ENCODE assay signal across 9 cellular contexts in the genomic region with DNA sequence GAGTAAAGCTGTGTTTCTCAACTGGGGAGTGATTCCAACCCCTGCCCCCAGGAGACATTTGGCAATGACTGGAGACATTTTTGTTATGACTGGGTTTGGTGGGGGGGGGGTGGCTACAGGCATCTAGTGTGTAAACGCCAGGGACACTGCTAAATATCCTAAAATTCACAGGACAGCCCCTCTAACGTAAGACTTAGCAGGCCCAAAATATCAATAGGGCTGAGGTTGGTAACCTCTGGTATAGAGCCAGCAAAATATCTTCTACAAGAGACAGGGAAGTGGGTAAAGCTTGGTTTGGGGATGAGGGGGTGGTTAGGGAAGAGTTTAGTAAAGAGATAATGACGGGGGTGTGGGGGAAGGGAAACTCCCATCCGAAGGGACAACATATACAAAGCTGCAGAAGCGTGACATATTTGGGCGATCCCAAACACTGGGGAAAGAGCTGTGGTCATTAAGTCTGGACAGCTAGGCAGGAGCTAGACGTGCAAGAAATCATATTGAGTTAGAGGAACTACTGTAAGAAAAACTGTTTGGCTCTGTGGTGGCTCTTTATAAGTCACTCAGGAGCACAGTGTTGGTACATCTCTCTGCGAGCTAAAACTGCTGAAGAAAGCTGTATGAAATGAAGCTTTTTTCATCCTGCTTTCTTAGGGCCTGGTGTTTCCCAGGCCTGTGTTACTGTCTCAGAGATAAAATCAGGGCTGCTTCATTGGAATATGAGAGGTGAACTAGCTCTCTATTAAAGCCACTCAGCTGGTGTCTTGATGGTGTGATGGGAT. TPM values are rescaled to one million over a fixed set of nuclear protein-coding genes. Genes with fewer than 3 reads are reported as not detected.
DNase-seq lines count a peak whose midpoint lies in the region; ATAC-seq, FAIRE-seq and TF ChIP-seq lines count a peak whose summit lies in the region.
"Had no signal": no experiment of that assay in that cellular context is flagged by ENCODE, and none has a peak within 500 bp of the region (broad histone marks: within the 10 kb centered on the region; RNA-seq: fewer than 3 reads in every experiment).

No MANE protein-coding gene starts in this region.

- H3K9me3 ChIP-seq in right cardiac atrium (ENCODE audit: control insufficient read depth, low read length) (no peaks in the 10 kb centered on the region), thoracic aorta (no peaks in the 10 kb centered on the region)

- no peaks in the 10 kb centered on the region for H3K27me3 ChIP-seq in right cardiac atrium (ENCODE audit: control insufficient read depth, insufficient read depth)
- no peaks in the 10 kb centered on the region for H3K27me3 ChIP-seq in thoracic aorta (replicated peaks; ENCODE audit: insufficient read depth)

- ATAC-seq in right cardiac atrium (peak; percentile 58 to 71), thoracic aorta (ENCODE audit: insufficient number of reproducible peaks, low FRiP score, low read depth) (peak; percentile 60), HG02970 (IDR thresholded peaks at IDR 0.05; ENCODE audit: low FRiP score, unreplicated experiment) (no peak)

- H3K36me3 ChIP-seq in thoracic aorta = no peaks in the 10 kb centered on the region

- H3K4me3 ChIP-seq in right cardiac atrium (ENCODE audit: low read length) (no peak overlapping the region), thoracic aorta (peak overlapping the region; percentile 55)

- intact Hi-C loops in right cardiac atrium (cut with DNase I) = loop anchor here in 3 of 4 donors (5.0 to 10.0 kb wide), 3 partner anchors 68 to 141 kb away; partner anchors contain the start of gene SPG11 (in 2 of the 3)

- no peak for FAIRE-seq in frontal cortex (lab: Jason Lieb, UNC)

- H3K4me1 ChIP-seq in right cardiac atrium (ENCODE audit: control insufficient read depth, insufficient read depth, low read length) (no peaks in the 10 kb centered on the region), thoracic aorta (ENCODE audit: control insufficient read depth in 1 of 2, low read depth in 2 of 2) (peaks cover 17 to 24% of the 10 kb centered on the region in 2 donors)

- H3K27ac ChIP-seq in right cardiac atrium (ENCODE audit: low read length) = peak overlapping the region; percentile 89
- H3K27ac ChIP-seq in thoracic aorta = peak overlapping the region; percentile 62 to 80

- DNase-seq in AG08395 (ENCODE audit: low spot score) (peak; percentile 12), HCEC 1CT (peak; percentile 10), right cardiac atrium (peak; percentile 67 to 78 (median 76)), thoracic aorta (ENCODE audit: low spot score) (no peak), frontal cortex (ENCODE audit: low spot score in 2 of 2) (no peak), NAMALWA (ENCODE audit: low spot score) (no peak)
- peak; percentile 39 to 48 for DNase-seq in activated CD4-positive, alpha-beta T cell treated with anti-CD3 and anti-CD28 coated beads for 4 hours

- 40% methylated on average over 8 of the region's 8 CpGs for WGBS in right cardiac atrium

- no peak for TF ChIP-seq CTCF in thoracic aorta (IDR thresholded peaks at IDR 0.05)

RNA-seq across cellular contexts. Expression of gene TRIM69, which starts 0.7 kb away (rescaled TPM):
- total RNA-seq in right cardiac atrium (10 to 100 TPM; 46.1 to 81.4 (median 71.9) TPM), thoracic aorta (10 to 100 TPM; 10.4 to 65.0 TPM), frontal cortex (40.4 TPM)
- 53.5 TPM for polyA plus RNA-seq in right cardiac atrium

RNA-seq across cellular contexts. Expression of gene B2M, which starts 24.4 kb away (rescaled TPM):
- total RNA-seq in right cardiac atrium (1,000 to 10,000 TPM; 1,377 to 1,599 (median 1,490) TPM), thoracic aorta (1,000 to 10,000 TPM; 2,389 to 3,309 TPM), frontal cortex (295 TPM)
- 2,022 TPM for polyA plus RNA-seq in right cardiac atrium

RNA-seq across cellular contexts. Expression of gene PATL2, which starts 24.5 kb away (rescaled TPM):
- total RNA-seq in right cardiac atrium (1 to 10 TPM; 2.4 to 6.6 (median 3.9) TPM), thoracic aorta (1 to 10 TPM; 1.1 to 1.3 TPM), frontal cortex (not detected)
- 8.3 TPM for polyA plus RNA-seq in right cardiac atrium
- polyA plus RNA-seq: neural cell had no signal

Comparison
In these comparisons a context has a peak if more than half of its experiments do, and no peak if none do; other contexts are left out.
1. DNase-seq: peak in AG08395 (single experiment), HCEC 1CT (single experiment), activated CD4-positive, alpha-beta T cell treated with anti-CD3 and anti-CD28 coated beads for 4 hours (2 of 2) and right cardiac atrium (3 of 3); none in thoracic aorta (single experiment), frontal cortex (0 of 2) and NAMALWA (single experiment).